15 cellular contexts compared by ENCODE assay signal in the genomic region with DNA sequence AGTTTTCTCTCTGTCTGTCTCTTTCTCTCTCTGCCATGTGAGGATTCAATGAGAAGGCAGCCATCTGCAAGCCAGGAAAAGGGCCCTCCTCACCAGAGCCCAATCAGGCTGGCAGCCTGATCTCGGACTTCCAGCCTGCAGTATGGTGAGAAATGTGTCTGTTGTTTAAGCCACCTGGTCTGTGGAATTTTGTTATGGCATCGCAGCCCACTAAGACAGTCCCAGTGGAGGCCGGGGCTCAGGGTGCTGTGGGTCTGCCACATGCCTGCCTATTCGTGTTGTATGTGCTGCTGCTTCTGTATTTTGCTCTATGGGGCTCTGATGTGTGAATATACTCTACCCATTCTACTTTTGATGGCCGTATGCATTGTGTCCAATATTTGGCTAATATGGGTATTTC.
DNase-seq lines count a peak whose midpoint lies in the region; ATAC-seq and TF ChIP-seq lines count a peak whose summit lies in the region.
"Had no signal": no experiment of that assay in that cellular context is flagged by ENCODE, and none has a peak within 500 bp of the region (broad histone marks: within the 10 kb centered on the region; RNA-seq: fewer than 3 reads in every experiment).

No MANE protein-coding gene starts in this region.

- H3K9me3 ChIP-seq in body of pancreas (no peaks in the 10 kb centered on the region), neural progenitor cell (ENCODE audit: low read depth) (no peaks in the 10 kb centered on the region), stomach (peaks cover 0 to 8% (median 4%) of the 10 kb centered on the region in 4 donors), ovary (no peaks in the 10 kb centered on the region)
- H3K9me3 ChIP-seq: Caco-2, HAP-1 had no signal

- intact Hi-C loops in body of pancreas (cut with DNase I) (no loop called here), stomach (cut with DNase I; ENCODE audit: low total_unique reads) (no loop called here), ovary (cut with DNase I) (no loop called here)

- peaks cover 23% of the 10 kb centered on the region for H3K9me3 Mint-ChIP-seq in neural progenitor cell

- TF ChIP-seq POLR2A in body of pancreas (IDR thresholded peaks at IDR 0.05) (no peak), stomach (IDR thresholded peaks at IDR 0.05) (no peak), ovary (IDR thresholded peaks at IDR 0.05) (no peak)

- H3K36me3 ChIP-seq in body of pancreas (replicated peaks in 1 of 2; ENCODE audit: insufficient read depth in 1 of 2, low read depth in 2 of 2) (no peaks in the 10 kb centered on the region), neural progenitor cell (no peaks in the 10 kb centered on the region), stomach (no peaks in the 10 kb centered on the region), ovary (no peaks in the 10 kb centered on the region)
- H3K36me3 ChIP-seq: HAP-1 had no signal

- TF ChIP-seq EP300 in stomach (IDR thresholded peaks at IDR 0.05) (no peak), ovary (IDR thresholded peaks at IDR 0.05) (no peak)

- H4K20me1 ChIP-seq in neural progenitor cell (ENCODE audit: low read depth): no peaks in the 10 kb centered on the region

- peak; percentile 2 for DNase-seq in Caki2 (ENCODE audit: low read depth)
- DNase-seq in body of pancreas: no peak
- DNase-seq in neural progenitor cell (ENCODE audit: low spot score): no peak
- peak; percentile 8 for DNase-seq in stomach
- no peak for DNase-seq in ovary
- DNase-seq in AG20443 (ENCODE audit: low spot score): no peak
- no peak for DNase-seq in HPDE6-E6E7 (ENCODE audit: extremely low spot score)
- DNase-seq: Caco-2; CD4-positive, CD25-positive, alpha-beta regulatory T cell; NCI-H1417 treated with DMSO at 0.1 percent for 48 hours; NCI-H2029 treated with DMSO at 0.1 percent for 48 hours; NCI-H748 treated with DMSO at 0.1 percent for 48 hours; SIG-M5 had no signal

- no peaks in the 10 kb centered on the region for H3K27me3 ChIP-seq in body of pancreas
- no peaks in the 10 kb centered on the region for H3K27me3 ChIP-seq in neural progenitor cell
- H3K27me3 ChIP-seq in stomach: no peaks in the 10 kb centered on the region
- no peaks in the 10 kb centered on the region for H3K27me3 ChIP-seq in ovary

- no peak overlapping the region for H3K9ac ChIP-seq in neural progenitor cell

- in situ Hi-C loops in Caki2 (cut with HindIII; ENCODE audit: low pct_unique_long_range_greater_than_20kb, low sequenced_read_pairs): no loop called here

- H3K4me1 ChIP-seq in body of pancreas (peaks cover 22% of the 10 kb centered on the region), neural progenitor cell (no peaks in the 10 kb centered on the region), stomach (no peaks in the 10 kb centered on the region), ovary (ENCODE audit: insufficient read depth) (no peaks in the 10 kb centered on the region)
- H3K4me1 ChIP-seq: Caco-2, HAP-1 had no signal

- no peak overlapping the region for H2AFZ ChIP-seq in neural progenitor cell (replicated peaks)

- no peaks in the 10 kb centered on the region for H3K79me2 ChIP-seq in neural progenitor cell (ENCODE audit: low read depth)

- ATAC-seq in body of pancreas: no peak

- peak overlapping the region; percentile 55 for H3K27ac Mint-ChIP-seq in neural progenitor cell
- H3K27ac Mint-ChIP-seq: CD4-positive, CD25-positive, alpha-beta regulatory T cell had no signal

- peaks cover 9% of the 10 kb centered on the region for H3K4me1 Mint-ChIP-seq in neural progenitor cell
- H3K4me1 Mint-ChIP-seq: CD4-positive, CD25-positive, alpha-beta regulatory T cell had no signal

- H3K27me3 Mint-ChIP-seq in neural progenitor cell (ENCODE audit: insufficient read depth, low read depth): peaks cover 4% of the 10 kb centered on the region

- H3K4me3 Mint-ChIP-seq in neural progenitor cell: no peak overlapping the region
- H3K4me3 Mint-ChIP-seq: CD4-positive, CD25-positive, alpha-beta regulatory T cell had no signal

- 68 to 80% methylated on average over 5 of the region's 5 CpGs for WGBS in body of pancreas, 2 donors
- 67 to 92% (median 72%) methylated on average over 5 of the region's 5 CpGs for WGBS in stomach, 5 donors
- WGBS in ovary, 3 donors: 70 to 96% (median 75%) methylated on average over 5 of the region's 5 CpGs

- H3K4me2 ChIP-seq in neural progenitor cell: no peak overlapping the region

- H3K4me3 ChIP-seq in body of pancreas (no peak overlapping the region), neural progenitor cell (no peak overlapping the region), stomach (no peak overlapping the region), ovary (no peak overlapping the region)
- H3K4me3 ChIP-seq: HAP-1 had no signal

- TF ChIP-seq CTCF in body of pancreas (IDR thresholded peaks at IDR 0.05) (no peak), neural progenitor cell (IDR thresholded peaks at IDR 0.05) (no peak), stomach (IDR thresholded peaks at IDR 0.05) (no peak), ovary (IDR thresholded peaks at IDR 0.05) (no peak)

- H3F3A ChIP-seq in neural progenitor cell (ENCODE audit: low read depth): no peaks in the 10 kb centered on the region

- peak overlapping the region in 3 of 4 donors; percentile 43 to 80 (median 67) for H3K27ac ChIP-seq in body of pancreas
- H3K27ac ChIP-seq in neural progenitor cell: no peak overlapping the region
- no peak overlapping the region for H3K27ac ChIP-seq in stomach
- H3K27ac ChIP-seq in ovary: no peak overlapping the region
- H3K27ac ChIP-seq: HL-60 had no signal

- H3K36me3 Mint-ChIP-seq in neural progenitor cell: no peaks in the 10 kb centered on the region
- H3K36me3 Mint-ChIP-seq: CD4-positive, CD25-positive, alpha-beta regulatory T cell had no signal

Comparison
In these comparisons a context has a peak if more than half of its experiments do, and no peak if none do; other contexts are left out.
1. DNase-seq: peak in Caki2 (single experiment) and stomach (single experiment); none in body of pancreas (0 of 4), neural progenitor cell (single experiment), ovary (0 of 5), AG20443 (single experiment) and HPDE6-E6E7 (single experiment).
2. H3K27ac ChIP-seq: peak in body of pancreas (3 of 4); none in neural progenitor cell (single experiment), stomach (0 of 5) and ovary (0 of 2).